Comparison of ENCODE assay signal across 20 cellular contexts in the genomic region with DNA sequence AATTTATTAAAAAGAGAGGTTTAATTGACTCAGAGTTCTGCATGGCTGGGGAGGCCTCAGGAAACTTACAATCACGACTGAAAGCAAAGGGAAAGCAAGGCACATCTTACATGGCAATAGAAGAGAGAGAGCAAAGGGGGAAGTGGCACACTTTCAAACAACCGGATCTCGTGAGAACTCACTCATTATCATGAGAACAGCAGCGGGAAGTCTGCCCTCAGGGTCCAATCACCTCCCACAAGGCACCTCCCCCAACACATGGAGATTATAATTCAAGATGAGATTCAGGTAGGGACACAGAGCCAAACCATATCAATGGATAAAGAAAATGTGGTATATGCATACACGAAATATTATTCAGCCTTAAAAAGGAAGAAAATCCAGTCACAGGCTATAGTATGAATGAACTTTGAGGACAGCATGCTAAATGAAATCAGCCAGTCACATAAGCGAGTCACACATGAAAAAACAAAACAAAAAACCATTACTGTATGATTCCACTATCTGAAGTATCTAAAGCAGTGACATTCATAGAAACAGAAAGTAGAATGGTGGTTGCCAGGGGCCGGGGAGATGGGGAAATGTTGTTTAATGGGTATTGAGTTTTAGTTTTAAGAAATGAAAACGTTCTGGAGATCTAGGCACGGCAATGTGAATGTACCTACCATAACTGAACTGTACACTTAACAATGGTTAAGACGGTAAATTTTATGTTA.
DNase-seq lines count a peak whose midpoint lies in the region; ATAC-seq and TF ChIP-seq lines count a peak whose summit lies in the region.
"Had no signal": no experiment of that assay in that cellular context is flagged by ENCODE, and none has a peak within 500 bp of the region (broad histone marks: within the 10 kb centered on the region; RNA-seq: fewer than 3 reads in every experiment).

No MANE protein-coding gene starts in this region.

- H3K4me1 ChIP-seq in ACC112 (ENCODE audit: control insufficient read depth, insufficient read depth, low read length, unreplicated experiment) (peaks cover 8% of the 10 kb centered on the region), neural progenitor cell (peaks cover 6% of the 10 kb centered on the region)
- H3K4me1 ChIP-seq: BLaER1 had no signal

- intact Hi-C loops in activated T-helper 2 cell treated with anti-CD3 and anti-CD28 coated beads, Interferon-gamma antibody, Interleukin-2, Interleukin-4, amounts not matched to agents 10 μg/mL and 5 μg/mL and 100 μg/mL, durations not matched to agents 14 hours and 24 hours and 36 hours (cut with micrococcal nuclease), result loop anchor here (1.0 kb wide), 1 partner anchor 257 kb away; no protein-coding TSS in a partner anchor

- H3K27me3 Mint-ChIP-seq in activated CD4-positive, alpha-beta T cell treated with anti-CD3 and anti-CD28 coated beads, Interleukin-2, amount 10 ng/mL, durations not matched to agents 7 days and 5 days, result no peaks in the 10 kb centered on the region
- peaks cover 4% of the 10 kb centered on the region for H3K27me3 Mint-ChIP-seq in activated T-helper 2 cell treated with anti-CD3 and anti-CD28 coated beads, Interferon-gamma antibody, Interleukin-2, Interleukin-4, amounts not matched to agents 10 μg/mL and 5 μg/mL and 100 μg/mL, durations not matched to agents 14 hours and 24 hours and 36 hours (ENCODE audit: low read depth)
- H3K27me3 Mint-ChIP-seq in neural progenitor cell (ENCODE audit: insufficient read depth, low read depth), result peaks cover 5% of the 10 kb centered on the region
- H3K27me3 Mint-ChIP-seq: type B pancreatic cell had no signal

- peak overlapping the region; percentile 0; the same call in 1 of the 2 replicates for H3K27ac ChIP-seq in ACC112 (ENCODE audit: low read depth, low read length)
- H3K27ac ChIP-seq in neural progenitor cell, result no peak overlapping the region
- H3K27ac ChIP-seq: BLaER1, cardiac muscle cell, neutrophil, SJSA1, VCaP had no signal

- H3K4me2 ChIP-seq in neural progenitor cell, result no peak overlapping the region
- H3K4me2 ChIP-seq: BLaER1 had no signal

- peak; percentile 37 for DNase-seq in activated CD4-positive, alpha-beta T cell treated with anti-CD3 and anti-CD28 coated beads for 48 hours
- no peak for DNase-seq in activated CD4-positive, alpha-beta T cell treated with anti-CD3 and anti-CD28 coated beads, Interleukin-2, amount 10 ng/mL, durations not matched to agents 7 days and 5 days
- DNase-seq in activated T-helper 2 cell treated with anti-CD3 and anti-CD28 coated beads, Interferon-gamma antibody, Interleukin-2, Interleukin-4, amounts not matched to agents 10 μg/mL and 5 μg/mL and 100 μg/mL, durations not matched to agents 14 hours and 24 hours and 36 hours (ENCODE audit: low spot score), result no peak
- DNase-seq in neural progenitor cell (ENCODE audit: low spot score), result no peak
- no peak for DNase-seq in central memory CD4-positive, alpha-beta T cell
- DNase-seq in hypothalamus (lab: John Stamatoyannopoulos, UW), result no peak
- DNase-seq: activated gamma-delta T cell treated with Interleukin-2 at 50 U/mL for 16 hours; Calu3; NCI-H1436 treated with DMSO at 0.1 percent for 48 hours; NK-92 treated with Interleukin-12 subunit alpha and Interleukin-12 subunit beta, amount 100 ng/mL, for 24 hours; small intestine; stimulated activated CD4-positive, alpha-beta T cell treated with anti-CD3 and anti-CD28 coated beads, Interleukin-4, amount 100 ng/mL, for 24 hours had no signal

- no peak overlapping the region for H2AFZ ChIP-seq in ACC112 (ENCODE audit: low read length, unreplicated experiment)
- H2AFZ ChIP-seq in neural progenitor cell (replicated peaks), result no peak overlapping the region

- H3K9me3 Mint-ChIP-seq in activated CD4-positive, alpha-beta T cell treated with anti-CD3 and anti-CD28 coated beads, Interleukin-2, amount 10 ng/mL, durations not matched to agents 7 days and 5 days, result no peaks in the 10 kb centered on the region
- H3K9me3 Mint-ChIP-seq in activated T-helper 2 cell treated with anti-CD3 and anti-CD28 coated beads, Interferon-gamma antibody, Interleukin-2, Interleukin-4, amounts not matched to agents 10 μg/mL and 5 μg/mL and 100 μg/mL, durations not matched to agents 14 hours and 24 hours and 36 hours, result peaks cover 4% of the 10 kb centered on the region
- peaks cover 16% of the 10 kb centered on the region for H3K9me3 Mint-ChIP-seq in neural progenitor cell

- H3K9me3 ChIP-seq in neural progenitor cell (ENCODE audit: low read depth), result no peaks in the 10 kb centered on the region
- H3K9me3 ChIP-seq: neutrophil, SJSA1 had no signal

- H3K27ac Mint-ChIP-seq in activated CD4-positive, alpha-beta T cell treated with anti-CD3 and anti-CD28 coated beads, Interleukin-2, amount 10 ng/mL, durations not matched to agents 7 days and 5 days, result no peak overlapping the region
- peak overlapping the region; percentile 17 for H3K27ac Mint-ChIP-seq in activated T-helper 2 cell treated with anti-CD3 and anti-CD28 coated beads, Interferon-gamma antibody, Interleukin-2, Interleukin-4, amounts not matched to agents 10 μg/mL and 5 μg/mL and 100 μg/mL, durations not matched to agents 14 hours and 24 hours and 36 hours
- H3K27ac Mint-ChIP-seq in neural progenitor cell, result no peak overlapping the region
- H3K27ac Mint-ChIP-seq: type B pancreatic cell had no signal

- no peaks in the 10 kb centered on the region for H3K36me3 Mint-ChIP-seq in activated CD4-positive, alpha-beta T cell treated with anti-CD3 and anti-CD28 coated beads, Interleukin-2, amount 10 ng/mL, durations not matched to agents 7 days and 5 days (ENCODE audit: low read depth)
- H3K36me3 Mint-ChIP-seq in activated T-helper 2 cell treated with anti-CD3 and anti-CD28 coated beads, Interferon-gamma antibody, Interleukin-2, Interleukin-4, amounts not matched to agents 10 μg/mL and 5 μg/mL and 100 μg/mL, durations not matched to agents 14 hours and 24 hours and 36 hours (ENCODE audit: low read depth), result no peaks in the 10 kb centered on the region
- H3K36me3 Mint-ChIP-seq in neural progenitor cell, result peaks cover 7% of the 10 kb centered on the region
- H3K36me3 Mint-ChIP-seq: type B pancreatic cell had no signal

- H3F3A ChIP-seq in neural progenitor cell (ENCODE audit: low read depth), result peaks cover 4% of the 10 kb centered on the region

- ATAC-seq in HG02885 (IDR thresholded peaks at IDR 0.05; ENCODE audit: poor library complexity, unreplicated experiment), result peak; percentile 48

- no peaks in the 10 kb centered on the region for H3K27me3 ChIP-seq in ACC112 (ENCODE audit: insufficient read depth, low read length)
- no peaks in the 10 kb centered on the region for H3K27me3 ChIP-seq in neural progenitor cell
- H3K27me3 ChIP-seq: BLaER1, cardiac muscle cell, neutrophil, SJSA1 had no signal

- CTCF ChIA-PET in activated CD4-positive, alpha-beta T cell treated with anti-CD3 and anti-CD28 coated beads, Interleukin-2, amount 10 ng/mL, durations not matched to agents 7 days and 5 days (lab: Charles Lee), result no interaction called here

- H4K20me1 ChIP-seq in neural progenitor cell (ENCODE audit: low read depth), result no peaks in the 10 kb centered on the region
- H4K20me1 ChIP-seq: BLaER1 had no signal

- no peak overlapping the region for H3K9ac ChIP-seq in neural progenitor cell
- H3K9ac ChIP-seq: BLaER1 had no signal

- no peak for TF ChIP-seq CTCF in neural progenitor cell (IDR thresholded peaks at IDR 0.05)

- no peaks in the 10 kb centered on the region for H3K79me2 ChIP-seq in ACC112 (ENCODE audit: control insufficient read depth, insufficient read depth, low read length, unreplicated experiment)
- H3K79me2 ChIP-seq in neural progenitor cell (ENCODE audit: low read depth), result no peaks in the 10 kb centered on the region

- peaks cover 7% of the 10 kb centered on the region for H3K4me1 Mint-ChIP-seq in activated CD4-positive, alpha-beta T cell treated with anti-CD3 and anti-CD28 coated beads, Interleukin-2, amount 10 ng/mL, durations not matched to agents 7 days and 5 days
- peaks cover 8% of the 10 kb centered on the region for H3K4me1 Mint-ChIP-seq in activated T-helper 2 cell treated with anti-CD3 and anti-CD28 coated beads, Interferon-gamma antibody, Interleukin-2, Interleukin-4, amounts not matched to agents 10 μg/mL and 5 μg/mL and 100 μg/mL, durations not matched to agents 14 hours and 24 hours and 36 hours (ENCODE audit: low read depth)
- H3K4me1 Mint-ChIP-seq in neural progenitor cell, result peaks cover 5% of the 10 kb centered on the region

- H3K36me3 ChIP-seq in ACC112 (ENCODE audit: insufficient read depth, low read length) (no peaks in the 10 kb centered on the region), neural progenitor cell (no peaks in the 10 kb centered on the region)
- H3K36me3 ChIP-seq: BLaER1, cardiac muscle cell, neutrophil, SJSA1 had no signal

- POLR2A ChIA-PET in activated CD4-positive, alpha-beta T cell treated with anti-CD3 and anti-CD28 coated beads, Interleukin-2, amount 10 ng/mL, durations not matched to agents 7 days and 5 days (lab: Charles Lee), result no interaction called here

- H3K4me3 ChIP-seq in ACC112 (ENCODE audit: low read depth, low read length) (no peak overlapping the region), neural progenitor cell (no peak overlapping the region)
- H3K4me3 ChIP-seq: BLaER1, cardiac muscle cell, SJSA1 had no signal

- H3K4me3 Mint-ChIP-seq in activated CD4-positive, alpha-beta T cell treated with anti-CD3 and anti-CD28 coated beads, Interleukin-2, amount 10 ng/mL, durations not matched to agents 7 days and 5 days, result no peak overlapping the region
- no peak overlapping the region for H3K4me3 Mint-ChIP-seq in activated T-helper 2 cell treated with anti-CD3 and anti-CD28 coated beads, Interferon-gamma antibody, Interleukin-2, Interleukin-4, amounts not matched to agents 10 μg/mL and 5 μg/mL and 100 μg/mL, durations not matched to agents 14 hours and 24 hours and 36 hours (ENCODE audit: low read depth)
- no peak overlapping the region for H3K4me3 Mint-ChIP-seq in neural progenitor cell
- H3K4me3 Mint-ChIP-seq: type B pancreatic cell had no signal
